In genomic region chr7:33039257-33039904, GRCh38 we compare ENCODE assay signal across 8 cellular contexts. TPM values are rescaled to one million over a fixed set of nuclear protein-coding genes. Genes with fewer than 3 reads are reported as not detected.
DNase-seq lines count a peak whose midpoint lies in the region; ATAC-seq and TF ChIP-seq lines count a peak whose summit lies in the region.

No MANE protein-coding gene starts in this region.

- H4K20me1 ChIP-seq in H9 (ENCODE audit: control insufficient read depth, insufficient read depth, insufficient read length) = no peaks in the 10 kb centered on the region

- H3K18ac ChIP-seq in H9 (ENCODE audit: insufficient read length, low read depth, low read length) = no peak overlapping the region

- H3K4me1 ChIP-seq in mononuclear cell (ENCODE audit: insufficient read depth, low read length) (peaks cover 23% of the 10 kb centered on the region), HAP-1 (peaks cover 67% of the 10 kb centered on the region), H9 (ENCODE audit: insufficient read depth, low read length) (no peaks in the 10 kb centered on the region)

- peaks cover 5% of the 10 kb centered on the region for H3K79me1 ChIP-seq in H9 (ENCODE audit: insufficient read depth, low read depth, low read length, poor library complexity, severe bottlenecking)

- H3K9me3 ChIP-seq in mononuclear cell (ENCODE audit: low read depth, low read length) (no peaks in the 10 kb centered on the region), HAP-1 (no peaks in the 10 kb centered on the region), H9 (ENCODE audit: control insufficient read depth, low read depth, low read length) (no peaks in the 10 kb centered on the region)

- peak in 1 of 2 donors; percentile 41 for ATAC-seq in activated T-cell treated with anti-CD3 and anti-CD28 coated beads, Interleukin-2, amount 50 U/mL, for 4 hours

- no peaks in the 10 kb centered on the region for H3K23me2 ChIP-seq in H9 (ENCODE audit: insufficient read length, low read depth, low read length, poor library complexity, severe bottlenecking)

- H3K79me2 ChIP-seq in H9 (ENCODE audit: insufficient read depth, low read length) = no peaks in the 10 kb centered on the region; the same call in 1 of the 2 replicates

- TF ChIP-seq CTCF in brain (conservative IDR thresholded peaks at IDR 0.05) = no peak
- no peak for TF ChIP-seq CTCF in H9 (conservative IDR thresholded peaks at IDR 0.05)

- H4K5ac ChIP-seq in H9 (ENCODE audit: insufficient read length, low read depth, low read length) = no peak overlapping the region

- no CpG with 5 or more reads among the region's 5 CpGs for WGBS in H9 (ENCODE audit: extremely low coverage, insufficient read length, low lambda C conversion rate)

- H2AK5ac ChIP-seq in H9 (ENCODE audit: insufficient read length, low read length) = no peak overlapping the region

- H3K27ac Mint-ChIP-seq in IgD-negative memory B cell (peak overlapping the region; percentile 16 to 25 (median 21)), brain (peak overlapping the region in 3 of 5 experiments; percentile 7 to 78 (median 31)), H9 (no peak overlapping the region)

- no peak overlapping the region for H3K4ac ChIP-seq in H9 (ENCODE audit: low read depth, low read length)

- peak overlapping the region; percentile 84 for H3K4me3 Mint-ChIP-seq in activated T-cell treated with anti-CD3 and anti-CD28 coated beads, Interleukin-2, amount 50 U/mL, for 4 hours
- H3K4me3 Mint-ChIP-seq in IgD-negative memory B cell (peak overlapping the region; percentile 79 to 93 (median 86)), brain (peak overlapping the region in 4 of 5 experiments; percentile 33 to 85 (median 72)), H9 (no peak overlapping the region)

- no peaks in the 10 kb centered on the region for H3K36me3 ChIP-seq in HAP-1 (replicated peaks)

- DNase-seq in activated T-cell treated with anti-CD3 and anti-CD28 coated beads, Interleukin-2, amount 50 U/mL, for 4 hours = no peak
- no peak for DNase-seq in activated T-cell treated with anti-CD3 and anti-CD28 coated beads, Interleukin-2, amount 50 U/mL, for 48 hours
- DNase-seq in HAP-1 (ENCODE audit: low spot score in 2 of 2) (no peak), NCI-H1930 (lab: John Stamatoyannopoulos, UW) (no peak), H9 (no peak)

- H3K56ac ChIP-seq in H9 (ENCODE audit: insufficient read length, low read depth, low read length) = no peak overlapping the region

- in situ Hi-C loops in HAP-1 (cut with MboI; ENCODE audit: low sequenced_read_pairs) = no loop called here

- H2BK12ac ChIP-seq in H9 (ENCODE audit: insufficient read length, low read depth, low read length) = no peak overlapping the region

- H2BK15ac ChIP-seq in H9 (ENCODE audit: low read depth, low read length) = no peak overlapping the region

- peaks cover 61% of the 10 kb centered on the region for H3K4me1 Mint-ChIP-seq in activated T-cell treated with anti-CD3 and anti-CD28 coated beads, Interleukin-2, amount 50 U/mL, for 4 hours (ENCODE audit: low read depth)
- H3K4me1 Mint-ChIP-seq in IgD-negative memory B cell (peaks cover 28 to 54% (median 44%) of the 10 kb centered on the region in 3 donors), brain (peaks cover 62% of the 10 kb centered on the region), H9 (peaks cover 0 to 2% of the 10 kb centered on the region in 2 experiments; a peak in 1 of 4 replicates)

- no peak overlapping the region for H2BK120ac ChIP-seq in H9 (ENCODE audit: low read depth, low read length, poor library complexity, severe bottlenecking)

- H3K27me3 ChIP-seq in mononuclear cell (ENCODE audit: insufficient read depth, low read length) (no peaks in the 10 kb centered on the region), HAP-1 (ENCODE audit: low read depth) (no peaks in the 10 kb centered on the region), H9 (ENCODE audit: insufficient read depth, low read length) (no peaks in the 10 kb centered on the region)

- H3K36me3 Mint-ChIP-seq in activated T-cell treated with anti-CD3 and anti-CD28 coated beads, Interleukin-2, amount 50 U/mL, for 4 hours (ENCODE audit: insufficient read depth) = peaks cover 10% of the 10 kb centered on the region
- H3K36me3 Mint-ChIP-seq in IgD-negative memory B cell (peaks cover 5% of the 10 kb centered on the region), brain (peaks cover 14% of the 10 kb centered on the region), H9 (ENCODE audit: insufficient read depth in 1 of 3, low read depth in 3 of 3) (peaks cover 0 to 1% (median 0%) of the 10 kb centered on the region in 3 experiments; a peak in 1 of 7 replicates)

- no peak overlapping the region for H2BK20ac ChIP-seq in H9 (ENCODE audit: low read depth, low read length, poor library complexity, severe bottlenecking)

- H3K9ac ChIP-seq in H9 (ENCODE audit: extremely low read depth, insufficient read length, low read length) = no peak overlapping the region

- no peak overlapping the region for H3K23ac ChIP-seq in H9 (ENCODE audit: insufficient read length, low read depth, low read length)

- H3K4me3 ChIP-seq in mononuclear cell (ENCODE audit: low read length) (peak overlapping the region; percentile 37), HAP-1 (no peak overlapping the region)

- H3K27ac ChIP-seq in H9 (ENCODE audit: insufficient read length, low read depth, low read length) = no peak overlapping the region

- H3T11ph ChIP-seq in H9 (ENCODE audit: low read length) = no peak overlapping the region

- H3K14ac ChIP-seq in H9 (ENCODE audit: insufficient read depth, low read length) = no peak overlapping the region

- H4K91ac ChIP-seq in H9 (ENCODE audit: insufficient read length, low read depth, low read length) = no peak overlapping the region

- H2AFZ ChIP-seq in H9 (ENCODE audit: low read length) = no peak overlapping the region

- no peak overlapping the region for H4K8ac ChIP-seq in H9 (replicated peaks; ENCODE audit: insufficient read length, low read depth, low read length)

- H2BK5ac ChIP-seq in H9 (ENCODE audit: insufficient read length, low read length) = no peak overlapping the region

- H3K4me2 ChIP-seq in H9 (ENCODE audit: insufficient read depth, insufficient read length, low read length) = no peak overlapping the region

- H3K27me3 Mint-ChIP-seq in activated T-cell treated with anti-CD3 and anti-CD28 coated beads, Interleukin-2, amount 50 U/mL, for 4 hours (ENCODE audit: low read depth) = no peaks in the 10 kb centered on the region
- H3K27me3 Mint-ChIP-seq in IgD-negative memory B cell = no peaks in the 10 kb centered on the region
- H3K27me3 Mint-ChIP-seq in brain = no peaks in the 10 kb centered on the region
- no peaks in the 10 kb centered on the region for H3K27me3 Mint-ChIP-seq in H9 (ENCODE audit: low read depth)

- H3K9me3 Mint-ChIP-seq in activated T-cell treated with anti-CD3 and anti-CD28 coated beads, Interleukin-2, amount 50 U/mL, for 4 hours = no peaks in the 10 kb centered on the region
- no peaks in the 10 kb centered on the region for H3K9me3 Mint-ChIP-seq in IgD-negative memory B cell
- no peaks in the 10 kb centered on the region for H3K9me3 Mint-ChIP-seq in brain
- no peaks in the 10 kb centered on the region for H3K9me3 Mint-ChIP-seq in H9

RNA-seq across cellular contexts. Expression of gene NT5C3A, which starts 23.2 kb away (rescaled TPM):
- 10 to 100 TPM; 26.6 to 37.8 (median 35.9) TPM for total RNA-seq in activated T-cell treated with anti-CD3 and anti-CD28 coated beads, Interleukin-2, amount 50 U/mL, for 4 hours
- polyA plus RNA-seq in IgD-negative memory B cell (67.5 TPM), brain (ENCODE audit: insufficient read depth, low read depth, low replicate concordance) (22.3 TPM)
- total RNA-seq in mononuclear cell (122 TPM), H9 (2021) (22.1 and 22.9 TPM in 2 replicates)

Comparison
In these comparisons a context has a peak if more than half of its experiments do, and no peak if none do; other contexts are left out.
1. H3K4me3 Mint-ChIP-seq: peak in activated T-cell treated with anti-CD3 and anti-CD28 coated beads, Interleukin-2, amount 50 U/mL, for 4 hours (single experiment), IgD-negative memory B cell (4 of 4) and brain (4 of 5); none in H9 (0 of 2).
2. H3K27ac Mint-ChIP-seq: peak in IgD-negative memory B cell (3 of 3) and brain (3 of 5); none in H9 (0 of 3).